Comparison of ENCODE assay signal across 2 cellular contexts in the genomic region with DNA sequence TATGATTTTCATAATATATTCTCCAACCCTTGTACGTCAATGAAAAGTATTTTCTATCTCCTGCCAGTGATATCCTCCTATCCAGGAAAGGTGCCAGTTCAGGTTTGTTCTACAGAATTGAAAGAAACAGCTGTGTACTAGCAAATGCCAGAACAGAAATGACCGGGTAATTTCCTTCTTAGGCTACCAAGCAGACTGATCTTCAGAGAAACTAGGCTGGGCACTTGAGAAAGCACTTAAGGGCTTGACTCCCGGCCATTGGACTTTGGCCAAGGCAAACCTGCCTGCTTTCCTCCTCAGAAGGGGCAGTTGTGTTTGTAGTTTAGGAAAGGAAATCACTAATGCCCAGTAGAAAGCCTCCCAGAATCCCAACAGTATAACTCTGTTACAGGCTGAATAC.
TF ChIP-seq lines count a peak whose summit lies in the region.

No MANE protein-coding gene starts in this region.

TF ChIP-seq in IMR-90, 13 proteins besides CTCF, POLR2A, EP300 and RAD21:
- TF ChIP-seq MAFK (IDR thresholded peaks at IDR 0.05; ENCODE audit: low read depth, low read length) (no peak), CHD1 (IDR thresholded peaks at IDR 0.05; ENCODE audit: low read depth, low read length) (no peak), BHLHE40 (IDR thresholded peaks at IDR 0.05; ENCODE audit: low read depth, low read length) (no peak)
TF ChIP-seq in IMR-90: peak in this region for 0.

TF ChIP-seq in SK-N-SH, 30 proteins besides CTCF, POLR2A, EP300 and RAD21:
- TF ChIP-seq GATA2 (CRISPR knock-in tag; IDR thresholded peaks at IDR 0.05), result no peak
- peak; percentile 40; the same call in 1 of the 2 replicates for TF ChIP-seq TCF12 (IDR thresholded peaks at IDR 0.05)
- no peak for TF ChIP-seq GABPA (IDR thresholded peaks at IDR 0.05; ENCODE audit: low read depth)
- no peak for TF ChIP-seq ELF1 (IDR thresholded peaks at IDR 0.05)
- TF ChIP-seq POLR2AphosphoS5 (IDR thresholded peaks at IDR 0.05; ENCODE audit: low read depth, low read length), result peak; percentile 26; the same call in 1 of the 2 replicates
- TF ChIP-seq NFIC (IDR thresholded peaks at IDR 0.05; ENCODE audit: borderline replicate concordance), result peak; percentile 84
- TF ChIP-seq PBX3 (IDR thresholded peaks at IDR 0.05), result peak; percentile 50
TF ChIP-seq in SK-N-SH: peak in this region for 4.
